Comparison of ENCODE assay signal across 2 cellular contexts in the genomic region with DNA sequence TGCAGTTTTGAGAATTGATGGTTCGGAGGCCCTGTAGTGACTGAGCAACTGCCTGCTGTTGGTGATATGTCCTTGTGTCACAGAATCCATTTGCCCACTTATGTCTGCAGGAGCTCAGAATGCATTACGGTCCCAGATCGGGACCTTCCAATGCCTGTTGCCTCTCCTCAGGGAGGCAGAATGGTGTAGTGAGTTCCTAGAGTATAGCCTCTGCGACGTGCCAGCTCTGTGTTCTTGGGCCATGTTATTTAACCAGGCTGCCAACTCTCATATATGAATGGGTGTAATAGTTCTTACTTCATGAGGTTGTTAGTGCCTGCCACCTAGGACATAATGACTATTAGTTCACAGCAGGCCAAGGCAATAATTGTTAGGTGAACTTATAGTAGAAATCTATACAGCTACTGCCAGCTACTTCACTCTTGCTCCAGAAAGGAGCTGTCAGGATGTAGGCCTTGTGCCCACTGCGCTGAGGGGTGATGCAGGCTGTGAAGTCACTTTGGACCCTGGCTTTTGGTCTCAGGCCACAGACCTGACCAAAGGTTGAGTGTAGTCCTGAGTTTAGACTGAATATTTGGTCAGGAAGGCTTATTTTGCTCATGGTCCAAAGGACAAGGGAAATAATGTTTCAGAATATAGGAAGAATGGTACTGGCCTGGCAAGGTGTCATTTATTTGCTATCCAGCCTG.
TF ChIP-seq lines count a peak whose summit lies in the region.

No MANE protein-coding gene starts in this region.

TF ChIP-seq in IMR-90, 13 proteins besides CTCF, POLR2A, EP300 and RAD21:
- no peak for TF ChIP-seq NFE2L2 (IDR thresholded peaks at IDR 0.05; ENCODE audit: low read depth, low read length)

TF ChIP-seq in endothelial cell of umbilical vein, 7 proteins besides CTCF, POLR2A, EP300 and RAD21:
- TF ChIP-seq JUN (IDR thresholded peaks at IDR 0.05; ENCODE audit: borderline replicate concordance, insufficient read depth, insufficient read length, low read depth) (no peak), GATA2 (IDR thresholded peaks at IDR 0.05; ENCODE audit: insufficient read depth, insufficient read length, low read depth, low read length) (no peak), POLR2AphosphoS5 (IDR thresholded peaks at IDR 0.05; ENCODE audit: insufficient read depth, low read depth, low read length) (peak; percentile 5), MYC (IDR thresholded peaks at IDR 0.05; ENCODE audit: low read depth, low read length) (no peak)
- TF ChIP-seq, protein P1, sequence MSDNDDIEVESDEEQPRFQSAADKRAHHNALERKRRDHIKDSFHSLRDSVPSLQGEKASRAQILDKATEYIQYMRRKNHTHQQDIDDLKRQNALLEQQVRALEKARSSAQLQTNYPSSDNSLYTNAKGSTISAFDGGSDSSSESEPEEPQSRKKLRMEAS (IDR thresholded peaks at IDR 0.05; ENCODE audit: insufficient read depth, insufficient read length), result no peak
